Comparison of ENCODE assay signal across 18 cellular contexts in genomic region chr2:54710216-54710615, GRCh38. TPM values are rescaled to one million over a fixed set of nuclear protein-coding genes. Genes with fewer than 3 reads are reported as not detected.
A peak's percentile ranks its signal among the peaks of the same experiment; 100 is the strongest.
DNase-seq lines count a peak whose midpoint lies in the region; ATAC-seq, FAIRE-seq and TF ChIP-seq lines count a peak whose summit lies in the region.
"Had no signal": no experiment of that assay in that cellular context is flagged by ENCODE, and none has a peak within 500 bp of the region (broad histone marks: within the 10 kb centered on the region; RNA-seq: fewer than 3 reads in every experiment).

No MANE protein-coding gene starts in this region.

- H3K27ac ChIP-seq in HepG2 (ENCODE audit: extremely low read length, insufficient read depth, low read length) (no peak overlapping the region), right lobe of liver (no peak overlapping the region), pancreas (peak overlapping the region in 3 of 4 donors; percentile 69 to 90 (median 87))
- H3K27ac ChIP-seq: BLaER1 treated with 17β-estradiol and CSF1 and Interleukin-3, amounts not matched to agents 10 nM and 100 nM had no signal

- TF ChIP-seq POLR2A in HepG2 (IDR thresholded peaks at IDR 0.05; ENCODE audit: insufficient read depth in 1 of 2, low read depth in 2 of 2, low read length in 2 of 2) (no peak), right lobe of liver (IDR thresholded peaks at IDR 0.05) (no peak)

- no peak overlapping the region for H3K4me2 ChIP-seq in HepG2 (ENCODE audit: low read depth, low read length)

- H3K36me3 ChIP-seq in HepG2 (replicated peaks in 1 of 2; ENCODE audit: control insufficient read depth in 1 of 2, insufficient read depth in 2 of 2, low read length in 2 of 2) (no peaks in the 10 kb centered on the region), right lobe of liver (no peaks in the 10 kb centered on the region), pancreas (no peaks in the 10 kb centered on the region)
- H3K36me3 ChIP-seq: BLaER1 treated with 17β-estradiol and CSF1 and Interleukin-3, amounts not matched to agents 10 nM and 100 nM had no signal

- H3K9ac ChIP-seq in HepG2 (ENCODE audit: insufficient read depth, low read depth, low read length) = no peak overlapping the region
- H3K9ac ChIP-seq: BLaER1 treated with 17β-estradiol and CSF1 and Interleukin-3, amounts not matched to agents 10 nM and 100 nM had no signal

- DNase-seq in HepG2 (ENCODE audit: low spot score) = no peak
- DNase-seq in right lobe of liver = no peak
- no peak for DNase-seq in central memory CD8-positive, alpha-beta T cell (ENCODE audit: low spot score in 2 of 2)
- peak in 3 of 6 donors; percentile 26 to 64 (median 40) for DNase-seq in pancreas
- no peak for DNase-seq in NCI-H526 (lab: John Stamatoyannopoulos, UW)
- no peak for DNase-seq in NAMALWA (ENCODE audit: low spot score)
- DNase-seq: DMS 273 treated with DMSO at 0.1 percent for 48 hours, GDM1, MM.1S, NCI-H1105, NCI-H1694 treated with DMSO at 0.1 percent for 48 hours, NCI-H226, NCI-H69, SHP77 treated with DMSO at 0.1 percent for 48 hours had no signal

- H3K36me3 Mint-ChIP-seq in central memory CD8-positive, alpha-beta T cell (ENCODE audit: insufficient read depth) = no peaks in the 10 kb centered on the region

- no TSS peak for BruUV-seq in HepG2 (replicated peaks; lab: Mats Ljungman, UMichigan)

- no peaks in the 10 kb centered on the region for H3K27me3 ChIP-seq in HepG2 (ENCODE audit: control insufficient read depth in 1 of 2, insufficient read depth in 2 of 2, low read length in 2 of 2)
- H3K27me3 ChIP-seq in right lobe of liver = no peaks in the 10 kb centered on the region
- no peaks in the 10 kb centered on the region for H3K27me3 ChIP-seq in pancreas

- in situ Hi-C loops in HepG2 (cut with HindIII; ENCODE audit: extremely low pct_ligation_motif_present, low pct_unique_long_range_greater_than_20kb) = loop anchor here (10.0 kb wide), 1 partner anchor 595 kb away; the partner anchor contains the start of gene ACYP2

- TF ChIP-seq CTCF in HepG2 (CRISPR knock-in tag; IDR thresholded peaks at IDR 0.05) (no peak), right lobe of liver (IDR thresholded peaks at IDR 0.05) (no peak), pancreas (IDR thresholded peaks at IDR 0.05) (no peak)

- POLR2A ChIA-PET in HepG2 (lab: Yijun Ruan, JAX) = no interaction called here

- CTCF ChIA-PET in HepG2 (lab: Yijun Ruan, JAX; ENCODE audit: low intra/inter-chr PET ratio, low total read pairs) = no interaction called here

- H3K4me3 Mint-ChIP-seq in central memory CD8-positive, alpha-beta T cell = peak overlapping the region; percentile 31

- H4K20me1 ChIP-seq in HepG2 (ENCODE audit: insufficient read depth, low read length) = no peaks in the 10 kb centered on the region

- no peaks in the 10 kb centered on the region for H3K9me3 Mint-ChIP-seq in central memory CD8-positive, alpha-beta T cell

- intact Hi-C loops in HepG2 (cut with micrococcal nuclease; ENCODE audit: unreplicated experiment) = no loop called here
- intact Hi-C loops in right lobe of liver (cut with DNase I) = no loop called here
- intact Hi-C loops in pancreas (cut with DNase I) = no loop called here

- no peak for TF ChIP-seq RAD21 in HepG2 (CRISPR knock-in tag; IDR thresholded peaks at IDR 0.05)

- H3K4me1 Mint-ChIP-seq in central memory CD8-positive, alpha-beta T cell = no peaks in the 10 kb centered on the region

- H3K9me3 ChIP-seq in HepG2 (ENCODE audit: low read length) = no peaks in the 10 kb centered on the region
- H3K9me3 ChIP-seq in right lobe of liver = no peaks in the 10 kb centered on the region
- H3K9me3 ChIP-seq in pancreas = no peaks in the 10 kb centered on the region

- H3K4me1 ChIP-seq in HepG2 (ENCODE audit: insufficient read depth, low read length) (peaks cover 23% of the 10 kb centered on the region), right lobe of liver (peaks cover 0 to 9% (median 0%) of the 10 kb centered on the region in 4 donors), pancreas (peaks cover 0 to 2% (median 0%) of the 10 kb centered on the region in 3 donors)

- no peaks in the 10 kb centered on the region for H3K79me2 ChIP-seq in HepG2 (ENCODE audit: insufficient read depth, low read length)

- TF ChIP-seq EP300 in HepG2 (IDR thresholded peaks at IDR 0.05; ENCODE audit: low read depth in 2 of 2, low read length in 2 of 2) (no peak), HepG2 (CRISPR knock-in tag; IDR thresholded peaks at IDR 0.05; ENCODE audit: borderline replicate concordance) (no peak)

- H3K4me3 ChIP-seq in HepG2 (replicated peaks in 1 of 3; ENCODE audit: insufficient read depth in 1 of 3, low read depth in 2 of 3, low read length in 3 of 3) (no peak overlapping the region), right lobe of liver (no peak overlapping the region), pancreas (peak overlapping the region; percentile 31 to 57 (median 36))

- 79% methylated on average over 6 of the region's 10 CpGs for WGBS in HepG2 (ENCODE audit: low lambda C conversion rate)
- 80% methylated on average over 1 of the region's 10 CpGs for WGBS in right lobe of liver (ENCODE audit: insufficient coverage, low coverage, low lambda C conversion rate, missing lambda C conversion rate)
- 41 to 47% methylated on average over 10 of the region's 10 CpGs for WGBS in pancreas, 2 donors

- H3K27ac Mint-ChIP-seq in central memory CD8-positive, alpha-beta T cell (ENCODE audit: low read depth) = no peak overlapping the region

- peaks cover 17% of the 10 kb centered on the region for H3K27me3 Mint-ChIP-seq in central memory CD8-positive, alpha-beta T cell

- ATAC-seq in HepG2 (no peak), right lobe of liver (no peak), pancreas (peak in 2 of 4 donors; percentile 30 to 31), GM19351 (IDR thresholded peaks at IDR 0.05; ENCODE audit: unreplicated experiment) (no peak)
- no peak for ATAC-seq in central memory CD8-positive, alpha-beta T cell (replicated peaks; ENCODE audit: extremely low read depth, poor library complexity, severe bottlenecking)

- FAIRE-seq in HepG2 (lab: Jason Lieb, UNC) (no peak), pancreas (lab: Jason Lieb, UNC) (no peak)
- FAIRE-seq: A204.1, GM12878 had no signal

- H2AFZ ChIP-seq in HepG2 (ENCODE audit: low read length) = no peak overlapping the region

TF ChIP-seq in HepG2, 621 proteins besides CTCF, POLR2A, EP300 and RAD21:
- TF ChIP-seq ZSCAN22 (CRISPR knock-in tag; IDR thresholded peaks at IDR 0.05) (no peak), ARID4A (CRISPR knock-in tag; IDR thresholded peaks at IDR 0.05; ENCODE audit: borderline replicate concordance) (no peak), ZNF768 (CRISPR knock-in tag; IDR thresholded peaks at IDR 0.05) (0 out of 2 replicates have a peak, but pooled peaks have one; percentile 15)

RNA-seq across cellular contexts. Expression of gene EML6, which starts 13.2 kb away (rescaled TPM):
- total RNA-seq in HepG2 (2016; rRNA removed; fragmentation: Illumina TruSeq; extraction: Trizol) (19.9 and 32.4 TPM in 2 replicates), right lobe of liver (1 to 10 TPM in 4 of 6 experiments, under 1 TPM in 2; 0.82 to 2.5 (median 1.5) TPM), pancreas (1 to 10 TPM; 1.2 to 2.9 (median 2.1) TPM)
- 8.7 and 8.9 TPM in 2 replicates for total RNA-seq in HepG2 (2016; cell fraction: cytosol; rRNA removed; fragmentation: Illumina TruSeq; extraction: Trizol; ENCODE audit: low read depth)
- 21.5 and 29.8 TPM in 2 replicates for total RNA-seq in HepG2 (2016; cell fraction: insoluble cytoplasmic fraction; rRNA removed; fragmentation: Illumina TruSeq; extraction: Trizol)
- total RNA-seq in HepG2 (2016; cell fraction: membrane; rRNA removed; fragmentation: Illumina TruSeq; extraction: Trizol) = 8.7 and 9.4 TPM in 2 replicates
- total RNA-seq in HepG2 (2016; cell fraction: nucleus; rRNA removed; fragmentation: Illumina TruSeq; extraction: Trizol) = 55.5 and 58.9 TPM in 2 replicates
- polyA plus RNA-seq in HepG2 (2011; rRNA removed) (17.2 and 28.5 TPM in 2 replicates), pancreas (1 to 10 TPM; 2.3 to 4.9 TPM)
- polyA plus RNA-seq in HepG2 (2011; cell fraction: cytosol; rRNA removed) = 6.9 and 8.2 TPM in 2 replicates
- polyA plus RNA-seq in HepG2 (2011; cell fraction: nucleus; rRNA removed) = 112 TPM in 2 replicates
- polyA plus RNA-seq in HepG2 (2012) = 5.4 and 8.8 TPM in 2 replicates
- polyA plus RNA-seq in HepG2 (2016; cell fraction: cytosol; fragmentation: Illumina TruSeq; extraction: Trizol; ENCODE audit: low read depth) = 1.9 and 2.7 TPM in 2 replicates
- 13.1 and 14.9 TPM in 2 replicates for polyA plus RNA-seq in HepG2 (2016; cell fraction: insoluble cytoplasmic fraction; fragmentation: Illumina TruSeq; extraction: Trizol; ENCODE audit: low read depth)
- polyA plus RNA-seq in HepG2 (2016; cell fraction: membrane; fragmentation: Illumina TruSeq; extraction: Trizol; ENCODE audit: low read depth) = 2.9 and 3.6 TPM in 2 replicates
- polyA plus RNA-seq in HepG2 (2016; cell fraction: nucleus; fragmentation: Illumina TruSeq; extraction: Trizol; ENCODE audit: insufficient read depth, low read depth) = 110 and 115 TPM in 2 replicates
- 15.8 and 16.9 TPM in 2 replicates for polyA minus RNA-seq in HepG2 (2011; rRNA and poly(A)+ RNA removed; ENCODE audit: low replicate concordance)
- 3.3 and 5.4 TPM in 2 replicates for polyA minus RNA-seq in HepG2 (2011; cell fraction: cytosol; rRNA and poly(A)+ RNA removed)
- polyA minus RNA-seq in HepG2 (2011; cell fraction: nucleus; rRNA and poly(A)+ RNA removed) = 26.1 and 28.0 TPM in 2 replicates

Comparison
In these comparisons a context has a peak if more than half of its experiments do, and no peak if none do; other contexts are left out.
1. H3K27ac ChIP-seq: peak in pancreas (3 of 4); none in HepG2 (single experiment) and right lobe of liver (0 of 3).
2. H3K4me3 ChIP-seq: peak in pancreas (4 of 4); none in HepG2 (0 of 3) and right lobe of liver (0 of 3).